In genomic region chr2:180571559-180571958, GRCh38 we compare ENCODE assay signal across 1 cellular context.
TF ChIP-seq lines count a peak whose summit lies in the region.

No MANE protein-coding gene starts in this region.

TF ChIP-seq in SK-N-SH, 30 proteins besides CTCF, POLR2A, EP300 and RAD21 (continued from another document):
- TF ChIP-seq IRF3 (IDR thresholded peaks at IDR 0.05; ENCODE audit: low read depth, low read length) (no peak), NFIC (IDR thresholded peaks at IDR 0.05; ENCODE audit: borderline replicate concordance) (no peak), RCOR1 (IDR thresholded peaks at IDR 0.05; ENCODE audit: low read length) (no peak)
